In the genomic region with DNA sequence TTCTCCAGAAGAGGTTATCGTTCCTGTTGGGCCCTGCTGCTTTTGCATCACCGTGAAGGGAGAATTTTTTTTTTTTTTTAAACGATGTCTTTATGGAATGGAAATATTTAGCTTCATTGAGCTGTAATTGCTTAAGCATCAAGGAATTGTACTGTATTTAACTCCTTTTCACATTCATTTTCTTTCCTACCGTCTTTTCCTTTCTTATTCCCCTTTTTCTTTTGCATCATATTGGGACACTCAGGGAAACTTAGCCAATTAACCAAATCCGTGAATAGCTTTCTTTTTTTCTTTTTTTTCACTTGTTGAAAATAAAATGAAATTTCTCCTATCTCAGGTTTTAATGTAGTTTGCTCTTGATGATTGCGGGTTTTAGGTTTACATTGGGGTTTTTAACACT, we compare ENCODE assay signal across 8 cellular contexts. TPM values are rescaled to one million over a fixed set of nuclear protein-coding genes. Genes with fewer than 3 reads are reported as not detected.
DNase-seq lines count a peak whose midpoint lies in the region; ATAC-seq, FAIRE-seq and TF ChIP-seq lines count a peak whose summit lies in the region.

No MANE protein-coding gene starts in this region.

- CTCF ChIA-PET in CD4-positive, alpha-beta memory T cell (lab: Charles Lee; ENCODE audit: partially characterized antibody): interaction anchor here (1.1 kb wide), 1 partner anchor 18 kb away, joined by 3 read pairs; no protein-coding TSS in a partner anchor
- CTCF ChIA-PET in H1 (lab: Charles Lee; ENCODE audit: partially characterized antibody): interaction anchor here (1.1 to 1.6 kb wide), 2 partner anchors 10 to 31 kb away, joined by 3 to 4 read pairs; no protein-coding TSS in a partner anchor

- intact Hi-C loops in CD4-positive, alpha-beta memory T cell (cut with micrococcal nuclease): loop anchor here (5.0 kb wide), 1 partner anchor 36 kb away; no protein-coding TSS in a partner anchor
- intact Hi-C loops in ovary (cut with DNase I): loop anchor here in 1 of 4 donors (10.0 kb wide), 1 partner anchor 54 kb away; no protein-coding TSS in a partner anchor

- H3K27ac Mint-ChIP-seq in CD4-positive, alpha-beta memory T cell: peak overlapping the region; percentile 22 to 99 (median 88)

- no peak overlapping the region for H3K56ac ChIP-seq in H1 (replicated peaks; ENCODE audit: insufficient read length, low read depth, low read length)

- DNase-seq in CD4-positive, alpha-beta memory T cell: no peak
- DNase-seq in H1 (ENCODE audit: low read depth in 1 of 2, low spot score in 2 of 2) (no peak), ovary (no peak), DMS114 treated with DMSO at 0.1 percent for 48 hours (lab: John Stamatoyannopoulos, UW; ENCODE audit: unreplicated experiment) (no peak), GM19240 (ENCODE audit: insufficient read length, low spot score) (no peak), NCI-H526 treated with DMSO at 0.1 percent for 48 hours (lab: John Stamatoyannopoulos, UW) (no peak)

- H3K23me2 ChIP-seq in H1 (ENCODE audit: low read depth, low read length): no peaks in the 10 kb centered on the region

- no peak for TF ChIP-seq EP300 in H1 (IDR thresholded peaks at IDR 0.05; ENCODE audit: borderline replicate concordance in 1 of 2, low read depth in 2 of 2, low read length in 2 of 2)
- no peak for TF ChIP-seq EP300 in ovary (IDR thresholded peaks at IDR 0.05)

- H3K4me1 Mint-ChIP-seq in CD4-positive, alpha-beta memory T cell: peaks cover 38 to 64% (median 51%) of the 10 kb centered on the region in 4 donors

- TF ChIP-seq POLR2A in H1 (IDR thresholded peaks at IDR 0.05; ENCODE audit: control extremely low read depth in 1 of 2, low read depth in 2 of 2, low read length in 2 of 2): no peak
- no peak for TF ChIP-seq POLR2A in ovary (IDR thresholded peaks at IDR 0.05)

- H3K79me2 ChIP-seq in OCI-LY3 (ENCODE audit: low read length): peaks cover 64% of the 10 kb centered on the region
- peaks cover 33 to 65% of the 10 kb centered on the region in 2 experiments for H3K79me2 ChIP-seq in H1 (ENCODE audit: control insufficient read depth in 1 of 2, insufficient read depth in 2 of 2, low read length in 2 of 2)

- peaks cover 58% of the 10 kb centered on the region for H3K4me1 ChIP-seq in CD4-positive, alpha-beta memory T cell (ENCODE audit: insufficient read depth, low read length)
- peaks cover 35% of the 10 kb centered on the region for H3K4me1 ChIP-seq in OCI-LY3 (ENCODE audit: low read length)
- H3K4me1 ChIP-seq in H1 (replicated peaks in 1 of 4; ENCODE audit: control insufficient read depth in 3 of 4, insufficient read depth in 4 of 4, low read length in 3 of 4): peaks cover 0 to 18% (median 15%) of the 10 kb centered on the region in 4 experiments; a peak in 5 of 7 replicates
- peaks cover 16% of the 10 kb centered on the region for H3K4me1 ChIP-seq in ovary (ENCODE audit: insufficient read depth)

- H3K4ac ChIP-seq in H1 (replicated peaks; ENCODE audit: insufficient read length, low read depth, low read length): no peak overlapping the region

- no peak overlapping the region for H3K14ac ChIP-seq in H1 (ENCODE audit: insufficient read length)

- H2AK5ac ChIP-seq in H1 (ENCODE audit: low read depth, low read length): no peak overlapping the region

- peaks cover 12 to 38% of the 10 kb centered on the region in 2 donors for H3K36me3 Mint-ChIP-seq in CD4-positive, alpha-beta memory T cell

- H3K9me3 Mint-ChIP-seq in CD4-positive, alpha-beta memory T cell: peaks cover 0 to 4% (median 0%) of the 10 kb centered on the region in 8 donors

- H3K36me3 ChIP-seq in CD4-positive, alpha-beta memory T cell (ENCODE audit: insufficient read depth, low read length): no peaks in the 10 kb centered on the region
- H3K36me3 ChIP-seq in OCI-LY3 (replicated peaks; ENCODE audit: low read depth, low read length) (peaks cover 26% of the 10 kb centered on the region), H1 (ENCODE audit: control insufficient read depth in 2 of 4, insufficient read depth in 4 of 4, low read length in 3 of 4) (peaks cover 0 to 40% (median 5%) of the 10 kb centered on the region in 4 experiments; a peak in 4 of 8 replicates), ovary (no peaks in the 10 kb centered on the region)

- H4K5ac ChIP-seq in H1 (ENCODE audit: insufficient read length, low read depth, low read length): no peak overlapping the region

- no peak overlapping the region for H2BK120ac ChIP-seq in H1 (replicated peaks; ENCODE audit: low read depth, low read length)

- TF ChIP-seq CTCF in OCI-LY3 (IDR thresholded peaks at IDR 0.05; ENCODE audit: low read depth, low read length) (no peak), H1 (IDR thresholded peaks at IDR 0.05; ENCODE audit: control extremely low read depth in 1 of 3, insufficient read depth in 1 of 3, low read depth in 1 of 3, low read length in 3 of 3) (no peak), ovary (IDR thresholded peaks at IDR 0.05) (no peak)

- H2BK5ac ChIP-seq in H1 (ENCODE audit: low read depth, low read length): no peak overlapping the region

- peaks cover 0 to 3% of the 10 kb centered on the region in 2 donors for H3K27me3 Mint-ChIP-seq in CD4-positive, alpha-beta memory T cell

- POLR2A ChIA-PET in CD4-positive, alpha-beta memory T cell (lab: Charles Lee; ENCODE audit: partially characterized antibody): interaction anchor here (0.9 to 1.7 kb wide), 5 partner anchors 9 to 192 kb away, joined by 3 to 6 read pairs (median 5); partner anchors contain the start of gene RBBP6
- POLR2A ChIA-PET in H1 (lab: Charles Lee; ENCODE audit: partially characterized antibody): interaction anchor here (0.7 to 6.7 kb wide), 13 partner anchors 9 to 121 kb away, joined by 3 to 71 read pairs (median 4); no protein-coding TSS in a partner anchor

- peak overlapping the region; percentile 94 to 99 (median 98) for H3K4me3 Mint-ChIP-seq in CD4-positive, alpha-beta memory T cell

- no peak overlapping the region for H2BK12ac ChIP-seq in H1 (ENCODE audit: low read depth, low read length)

- 2% methylated on average over 6 of the region's 6 CpGs; no CpG with 5 or more reads in 1 of the 2 experiments for WGBS in H1 (ENCODE audit: extremely low coverage in 1 of 2, insufficient coverage in 1 of 2, insufficient read length in 1 of 2, insufficient replicate concordance in 2 of 2, low coverage in 1 of 2, low lambda C conversion rate in 2 of 2, missing lambda C conversion rate in 1 of 2), 2 experiments
- 6 to 7% (median 6%) methylated on average over 6 of the region's 6 CpGs for WGBS in ovary, 3 donors

- H4K8ac ChIP-seq in H1 (ENCODE audit: extremely low read depth, insufficient read depth, low read length): no peak overlapping the region

- H3K23ac ChIP-seq in H1 (ENCODE audit: insufficient read length): no peak overlapping the region

- no peak overlapping the region for H4K91ac ChIP-seq in H1 (replicated peaks; ENCODE audit: insufficient read length, low read length)

- H2AFZ ChIP-seq in OCI-LY3 (ENCODE audit: low read depth, low read length) (no peak overlapping the region), H1 (ENCODE audit: low read length) (no peak overlapping the region)

- peak overlapping the region in 1 of 2 donors; percentile 79 for H3K4me3 ChIP-seq in CD4-positive, alpha-beta memory T cell (ENCODE audit: low read length in 2 of 2)
- H3K4me3 ChIP-seq in OCI-LY3 (ENCODE audit: low read length) (peak overlapping the region; percentile 100), H1 (ENCODE audit: extremely low read depth in 1 of 4, insufficient read depth in 2 of 4, low read depth in 3 of 4, low read length in 4 of 4) (peak overlapping the region; percentile 91 to 100 (median 99)), ovary (peak overlapping the region; percentile 81)

- H3K27me3 ChIP-seq in CD4-positive, alpha-beta memory T cell (ENCODE audit: insufficient read depth, low read length): no peaks in the 10 kb centered on the region
- H3K27me3 ChIP-seq in OCI-LY3 (ENCODE audit: low read depth, low read length) (no peaks in the 10 kb centered on the region), H1 (replicated peaks in 1 of 4; ENCODE audit: control insufficient read depth in 3 of 4, extremely low read depth in 1 of 4, insufficient read depth in 3 of 4, low read length in 3 of 4) (no peaks in the 10 kb centered on the region), ovary (no peaks in the 10 kb centered on the region)

- H2BK20ac ChIP-seq in H1 (ENCODE audit: low read length): no peak overlapping the region

- no peak for TF ChIP-seq RAD21 in H1 (IDR thresholded peaks at IDR 0.05 in 1 of 2, conservative IDR thresholded peaks at IDR 0.05 in 1 of 2; ENCODE audit: low read depth in 2 of 2, low read length in 2 of 2)

- no peaks in the 10 kb centered on the region for H3K79me1 ChIP-seq in H1 (ENCODE audit: low read depth, low read length)

- no peak for ATAC-seq in GM21576 (IDR thresholded peaks at IDR 0.05; ENCODE audit: unreplicated experiment)

- no peaks in the 10 kb centered on the region for H3K9me3 ChIP-seq in CD4-positive, alpha-beta memory T cell (ENCODE audit: control insufficient read depth in 1 of 2, low read length in 2 of 2)
- H3K9me3 ChIP-seq in OCI-LY3 (ENCODE audit: insufficient read depth, low read length) (no peaks in the 10 kb centered on the region), H1 (ENCODE audit: insufficient read depth in 2 of 2, low read depth in 1 of 2, low read length in 1 of 2) (no peaks in the 10 kb centered on the region), ovary (no peaks in the 10 kb centered on the region)

- H3K18ac ChIP-seq in H1 (ENCODE audit: extremely low read depth, low read length): no peak overlapping the region; the same call in 1 of the 2 replicates

- no peak overlapping the region for H3K27ac ChIP-seq in CD4-positive, alpha-beta memory T cell (ENCODE audit: low read depth, low read length)
- no peak overlapping the region for H3K27ac ChIP-seq in OCI-LY3 (ENCODE audit: low read length)
- no peak overlapping the region for H3K27ac ChIP-seq in H1 (ENCODE audit: low read depth, low read length)
- peak overlapping the region in 1 of 2 donors; percentile 30 for H3K27ac ChIP-seq in ovary

- peak overlapping the region; percentile 87 for H3K4me2 ChIP-seq in OCI-LY3 (ENCODE audit: low read length)
- peak overlapping the region; percentile 63 to 87 for H3K4me2 ChIP-seq in H1 (ENCODE audit: insufficient read depth in 1 of 2, low read depth in 2 of 2, low read length in 2 of 2)

- no peak for FAIRE-seq in H1 (lab: Jason Lieb, UNC)

- H4K20me1 ChIP-seq in OCI-LY3 (ENCODE audit: insufficient read depth, low read length) (peaks cover 53% of the 10 kb centered on the region), H1 (replicated peaks in 1 of 2; ENCODE audit: control insufficient read depth in 1 of 2, insufficient read depth in 2 of 2, low read length in 2 of 2) (peaks cover 4 to 12% of the 10 kb centered on the region in 2 experiments)

- H2BK15ac ChIP-seq in H1 (ENCODE audit: low read length): no peak overlapping the region

- H3K9ac ChIP-seq in OCI-LY3 (ENCODE audit: low read length): 0 out of 2 replicates have a peak overlapping the region, but pooled peaks have one; percentile 95
- H3K9ac ChIP-seq in H1 (replicated peaks in 1 of 4; ENCODE audit: extremely low read depth in 1 of 4, low read depth in 3 of 4, low read length in 3 of 4): peak overlapping the region in 2 of 4 experiments; percentile 25 to 77; a peak in 2 of 7 replicates

RNA-seq across cellular contexts. Expression of gene TNRC6A, which starts 1.5 kb away (rescaled TPM):
- 100 to 1,000 TPM in 1 of 2 experiments, 10 to 100 TPM in 1; 99.3 to 103 TPM for total RNA-seq in CD4-positive, alpha-beta memory T cell
- polyA plus RNA-seq in CD4-positive, alpha-beta memory T cell: 10 to 100 TPM in 1 of 2 donors, under 1 TPM in 1; 0.88 to 27.3 TPM
- total RNA-seq in H1 (2021; fragmentation: NEBNext Ultra II Directional; extraction: Animal tissue kit (Norgen Biotek cat#: 25700)): 97.9 and 103 TPM in 2 replicates
- polyA plus RNA-seq in H1 (2011; rRNA removed): 65.0 and 67.6 TPM in 2 replicates
- polyA plus RNA-seq in H1 (2011; cell fraction: cytosol; rRNA removed): 74.8 TPM
- polyA plus RNA-seq in H1 (2011; cell fraction: nucleus; rRNA removed): 186 TPM
- 51.1 to 67.7 TPM (median 61.2 TPM) in 4 replicates for polyA plus RNA-seq in H1 (2012, experiment 1 of 2)
- 2.5 TPM for polyA plus RNA-seq in H1 (2012, experiment 2 of 2)
- polyA plus RNA-seq in H1 (2013, experiment 1 of 2): 55.0 TPM
- 52.2 TPM for polyA plus RNA-seq in H1 (2013, experiment 2 of 2)
- polyA minus RNA-seq in H1 (2011; rRNA and poly(A)+ RNA removed): 184 and 199 TPM in 2 replicates
- polyA minus RNA-seq in H1 (2011; cell fraction: cytosol; rRNA and poly(A)+ RNA removed): 59.4 TPM
- polyA minus RNA-seq in H1 (2011; cell fraction: nucleus; rRNA and poly(A)+ RNA removed): 219 TPM
- total RNA-seq in ovary: 10 to 100 TPM; 29.0 to 80.7 (median 60.4) TPM
- polyA plus RNA-seq in ovary: 10 to 100 TPM; 22.1 to 38.3 TPM
